Comparison of ENCODE assay signal across 1 cellular context in genomic region chr12:39393890-39394289, GRCh38.
TF ChIP-seq lines count a peak whose summit lies in the region.

No MANE protein-coding gene starts in this region.

TF ChIP-seq in WTC11, 78 proteins besides CTCF, POLR2A, EP300 and RAD21:
- 0 out of 2 replicates have a peak, but pooled peaks have one; percentile 36 for TF ChIP-seq SP1 (CRISPR knock-in tag; conservative IDR thresholded peaks at IDR 0.05)
- TF ChIP-seq ETV6 (CRISPR knock-in tag; IDR thresholded peaks at IDR 0.05): 0 out of 2 replicates have a peak, but pooled peaks have one; percentile 28
- no peak for TF ChIP-seq ELF4 (CRISPR knock-in tag; IDR thresholded peaks at IDR 0.05; ENCODE audit: low read depth)
TF ChIP-seq in WTC11: peak in this region for 2.
